7 cellular contexts compared by ENCODE assay signal in the genomic region with DNA sequence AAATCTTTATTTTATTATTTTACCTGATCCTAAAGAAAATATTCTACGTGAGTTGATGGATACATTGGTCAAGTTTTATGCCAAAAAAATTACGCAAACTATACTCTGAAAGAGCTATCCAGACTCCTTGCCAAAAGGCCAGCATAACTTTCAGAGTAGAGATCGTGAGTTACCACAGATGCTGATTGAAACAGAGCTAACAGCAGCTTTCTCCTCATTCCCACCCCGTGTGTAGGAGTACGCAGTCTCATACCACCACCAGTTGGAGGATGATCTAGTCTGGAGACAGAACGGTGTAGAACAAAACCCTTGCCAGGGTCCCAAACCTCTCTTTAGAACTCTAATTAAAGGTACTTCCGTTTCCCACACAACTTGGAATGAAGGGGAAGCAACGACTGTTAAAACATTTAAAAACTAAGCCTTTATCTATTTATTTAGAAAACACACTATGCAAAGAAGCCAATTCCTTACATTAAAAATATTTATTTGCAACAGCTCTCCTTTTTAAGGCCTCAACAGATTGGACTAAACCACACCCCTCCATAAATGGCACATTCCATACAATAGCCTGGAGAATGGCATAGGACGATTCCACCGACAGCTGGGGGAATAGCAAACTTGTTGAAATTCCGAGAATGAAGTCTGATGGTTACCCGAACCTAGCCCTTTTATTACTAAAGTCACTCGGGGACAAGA. TPM values are rescaled to one million over a fixed set of nuclear protein-coding genes. Genes with fewer than 3 reads are reported as not detected.
DNase-seq lines count a peak whose midpoint lies in the region; ATAC-seq and TF ChIP-seq lines count a peak whose summit lies in the region.

No MANE protein-coding gene starts in this region.

- WGBS in lung, 2 donors = 2 to 3% methylated on average over 13 of the region's 13 CpGs

- DNase-seq in Daoy (ENCODE audit: low read depth) (peak; percentile 41), HUDEP-2 (lab: John Stamatoyannopoulos, UW; ENCODE audit: unreplicated experiment in 76 of 76) (peak in 40 of 76 experiments; percentile 2 to 67 (median 33)), SK-N-MC (ENCODE audit: low read depth, low spot score) (peak; percentile 24), choroid plexus epithelial cell (ENCODE audit: low read depth) (peak; percentile 87), lung (ENCODE audit: low spot score) (no peak), NK-92 (lab: John Stamatoyannopoulos, UW; ENCODE audit: unreplicated experiment) (no peak)

- H3K4me1 ChIP-seq in lung (ENCODE audit: control insufficient read depth in 2 of 2, insufficient read depth in 2 of 2, low read length in 2 of 2) (peaks cover 3 to 12% of the 10 kb centered on the region in 2 donors), subcutaneous abdominal adipose tissue (ENCODE audit: control insufficient read depth in 5 of 5, insufficient read depth in 5 of 5, low read length in 5 of 5) (peaks cover 3 to 35% (median 30%) of the 10 kb centered on the region in 5 donors)

- peak; percentile 1 for ATAC-seq in lung (ENCODE audit: insufficient read depth, low FRiP score)

- H3K27me3 ChIP-seq in lung (ENCODE audit: control insufficient read depth, insufficient read depth) (no peaks in the 10 kb centered on the region), subcutaneous abdominal adipose tissue (ENCODE audit: control insufficient read depth in 5 of 5, insufficient read depth in 4 of 5, low read length in 5 of 5) (no peaks in the 10 kb centered on the region)

- H3K27ac ChIP-seq in SK-N-MC = peak overlapping the region; percentile 95
- H3K27ac ChIP-seq in lung (ENCODE audit: low read depth in 1 of 2, low read length in 1 of 2) = peak overlapping the region; percentile 94 to 100
- H3K27ac ChIP-seq in subcutaneous abdominal adipose tissue (ENCODE audit: low read depth, low read length) = peak overlapping the region; percentile 87

- H3K36me3 ChIP-seq in SK-N-MC (ENCODE audit: insufficient read depth, low read length) (peaks cover 44% of the 10 kb centered on the region), lung (ENCODE audit: control insufficient read depth in 2 of 2, insufficient read depth in 2 of 2, low read length in 2 of 2) (no peaks in the 10 kb centered on the region), subcutaneous abdominal adipose tissue (ENCODE audit: control insufficient read depth in 5 of 5, insufficient read depth in 5 of 5, low read length in 5 of 5) (no peaks in the 10 kb centered on the region)

- TF ChIP-seq CTCF in choroid plexus epithelial cell (conservative IDR thresholded peaks at IDR 0.05; ENCODE audit: low read depth, low read length) (no peak), lung (IDR thresholded peaks at IDR 0.05; ENCODE audit: control extremely low read depth, extremely low read depth) (no peak)

- H3K4me3 ChIP-seq in SK-N-MC (peak overlapping the region; percentile 98), choroid plexus epithelial cell (ENCODE audit: low read depth, low read length) (peak overlapping the region; percentile 78), lung (peak overlapping the region; percentile 59), subcutaneous abdominal adipose tissue (ENCODE audit: low read depth in 1 of 5, low read length in 5 of 5) (peak overlapping the region; percentile 67 to 97 (median 91))

- H3K9ac ChIP-seq in SK-N-MC (ENCODE audit: insufficient read length) (peak overlapping the region; percentile 84), subcutaneous abdominal adipose tissue (ENCODE audit: low read length in 5 of 5) (peak overlapping the region; percentile 83 to 97 (median 92))

- H3K9me3 ChIP-seq in SK-N-MC (ENCODE audit: low read depth, low read length) = no peaks in the 10 kb centered on the region
- no peaks in the 10 kb centered on the region for H3K9me3 ChIP-seq in lung (ENCODE audit: control insufficient read depth in 2 of 2, insufficient read depth in 1 of 2, low read length in 1 of 2)
- H3K9me3 ChIP-seq in subcutaneous abdominal adipose tissue (ENCODE audit: control insufficient read depth in 5 of 5, low read length in 5 of 5) = no peaks in the 10 kb centered on the region

RNA-seq across cellular contexts. Expression of gene NUCKS1, which starts 1.4 kb away (rescaled TPM):
- 184 and 191 TPM in 2 replicates for total RNA-seq in Daoy (2014; rRNA removed; shearing (Covaris generic))
- 100 to 1,000 TPM; 109 to 285 TPM for total RNA-seq in lung
- 10 to 100 TPM; 28.6 to 56.3 TPM for polyA plus RNA-seq in lung

RNA-seq across cellular contexts. Expression of gene RAB29, which starts 26.7 kb away (rescaled TPM):
- 9.6 and 10.9 TPM in 2 replicates for total RNA-seq in Daoy (2014; rRNA removed; shearing (Covaris generic))
- total RNA-seq in lung = 10 to 100 TPM; 11.4 to 19.5 TPM
- polyA plus RNA-seq in lung = 10 to 100 TPM in 1 of 2 donors, 1 to 10 TPM in 1; 8.7 to 20.0 TPM

Comparison
In these comparisons a context has a peak if more than half of its experiments do, and no peak if none do; other contexts are left out.
1. DNase-seq: peak in Daoy (single experiment), HUDEP-2 (40 of 76), SK-N-MC (single experiment) and choroid plexus epithelial cell (single experiment); none in lung (single experiment) and NK-92 (single experiment).
2. Peak in every context shown above with its lines, with median percentiles within 50 percentile points of each other: H3K27ac ChIP-seq and H3K4me3 ChIP-seq.